In the genomic region with DNA sequence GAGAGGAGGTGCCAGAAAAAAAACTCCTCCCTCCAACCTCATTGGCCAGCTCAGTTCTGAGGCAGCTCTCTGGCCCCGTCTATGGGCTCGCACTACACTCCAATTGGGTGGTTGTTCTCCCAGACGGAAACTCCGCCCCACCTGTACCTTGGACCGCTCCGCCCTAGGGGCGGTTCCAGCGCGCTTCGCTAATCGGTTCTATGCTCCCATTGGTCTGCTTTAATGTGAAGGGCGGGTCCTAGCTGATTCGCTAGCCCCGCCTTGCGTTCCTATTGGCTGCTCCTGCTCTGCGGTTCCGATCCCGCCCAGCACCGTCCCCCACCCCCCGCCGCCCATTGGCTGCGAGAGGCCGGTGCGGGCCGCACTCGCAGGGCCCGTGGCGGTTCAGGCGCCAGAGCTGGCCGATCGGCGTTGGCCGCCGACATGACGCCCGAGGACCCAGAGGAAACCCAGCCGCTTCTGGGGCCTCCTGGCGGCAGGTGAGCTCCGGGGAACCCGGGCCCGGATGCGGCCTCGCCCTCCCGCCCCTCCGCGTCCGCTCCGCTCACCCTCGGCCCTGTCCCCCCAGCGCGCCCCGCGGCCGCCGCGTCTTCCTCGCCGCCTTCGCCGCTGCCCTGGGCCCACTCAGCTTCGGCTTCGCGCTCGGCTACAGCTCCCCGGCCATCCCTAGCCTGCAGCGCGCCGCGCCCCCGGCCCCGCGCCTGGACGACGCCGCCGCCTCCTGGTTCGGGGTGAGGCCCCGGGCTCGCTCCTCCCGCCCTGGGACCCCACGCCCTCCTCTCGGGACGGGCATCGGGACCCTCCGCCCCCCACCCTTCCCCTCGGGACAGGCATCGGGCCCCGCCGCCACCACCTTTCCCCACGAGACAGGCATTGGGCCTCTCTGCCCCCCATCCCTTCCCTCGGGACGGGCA, we compare ENCODE assay signal across 8 cellular contexts. TPM values are rescaled to one million over a fixed set of nuclear protein-coding genes. Genes with fewer than 3 reads are reported as not detected.
DNase-seq lines count a peak whose midpoint lies in the region; ATAC-seq and TF ChIP-seq lines count a peak whose summit lies in the region.

A gene with protein sequence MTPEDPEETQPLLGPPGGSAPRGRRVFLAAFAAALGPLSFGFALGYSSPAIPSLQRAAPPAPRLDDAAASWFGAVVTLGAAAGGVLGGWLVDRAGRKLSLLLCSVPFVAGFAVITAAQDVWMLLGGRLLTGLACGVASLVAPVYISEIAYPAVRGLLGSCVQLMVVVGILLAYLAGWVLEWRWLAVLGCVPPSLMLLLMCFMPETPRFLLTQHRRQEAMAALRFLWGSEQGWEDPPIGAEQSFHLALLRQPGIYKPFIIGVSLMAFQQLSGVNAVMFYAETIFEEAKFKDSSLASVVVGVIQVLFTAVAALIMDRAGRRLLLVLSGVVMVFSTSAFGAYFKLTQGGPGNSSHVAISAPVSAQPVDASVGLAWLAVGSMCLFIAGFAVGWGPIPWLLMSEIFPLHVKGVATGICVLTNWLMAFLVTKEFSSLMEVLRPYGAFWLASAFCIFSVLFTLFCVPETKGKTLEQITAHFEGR (plus strand): TSS at position 362 of the 914 bp plus-strand sequence. CDS start 62 bp downstream, at position 424.

- no peak for TF ChIP-seq EP300 in ovary (IDR thresholded peaks at IDR 0.05)

- peaks cover 26% of the 10 kb centered on the region for H3K4me1 Mint-ChIP-seq in HFFc6 (ENCODE audit: low read depth)

- no peaks in the 10 kb centered on the region for H3K9me3 Mint-ChIP-seq in HFFc6

- H3K36me3 Mint-ChIP-seq in HFFc6 (ENCODE audit: low read depth): no peaks in the 10 kb centered on the region

- H3K36me3 ChIP-seq in GM06990 (ENCODE audit: control insufficient read depth, insufficient read depth, low read length) (no peaks in the 10 kb centered on the region), adipocyte (ENCODE audit: control insufficient read depth, insufficient read depth, low read length, severe bottlenecking) (no peaks in the 10 kb centered on the region), ovary (no peaks in the 10 kb centered on the region), thymus (ENCODE audit: control insufficient read depth, insufficient read depth) (no peaks in the 10 kb centered on the region)

- peaks cover 4% of the 10 kb centered on the region for H3K27me3 Mint-ChIP-seq in HFFc6 (ENCODE audit: insufficient read depth)

- peak within 1 kb of the TSS; percentile 57 to 79 for H3K27ac ChIP-seq in ovary
- peak within 1 kb of the TSS; percentile 67 for H3K27ac ChIP-seq in thymus (ENCODE audit: low read depth)

- H3K4me3 ChIP-seq in GM06990 (replicated peaks; ENCODE audit: low read depth, low read length) (peak within 1 kb of the TSS; percentile 77), adipocyte (ENCODE audit: low read length) (peak within 1 kb of the TSS; percentile 22), ovary (peak within 1 kb of the TSS; percentile 69), thymus (ENCODE audit: low read length) (peak within 1 kb of the TSS; percentile 49)

- ATAC-seq in Right ventricle myocardium superior (ENCODE audit: poor library complexity): peak; percentile 96

- DNase-seq in GM06990 (ENCODE audit: extremely low read depth, insufficient read length) (peak; percentile 98), HFFc6 (peak; percentile 100), NCI-H1105 (lab: John Stamatoyannopoulos, UW) (peak; percentile 98), SW 1271 (lab: John Stamatoyannopoulos, UW) (peak; percentile 98 to 100), adipocyte (ENCODE audit: low read depth) (peak; percentile 100), Right ventricle myocardium superior (peak; percentile 98), ovary (peak; percentile 98 to 99 (median 99))

- H3K27ac Mint-ChIP-seq in HFFc6: no peak within 1 kb of the TSS; the same call in 1 of the 2 replicates

- no peaks in the 10 kb centered on the region for H3K9me3 ChIP-seq in adipocyte (ENCODE audit: control insufficient read depth, low read length)
- no peaks in the 10 kb centered on the region for H3K9me3 ChIP-seq in ovary
- peaks cover 1% of the 10 kb centered on the region for H3K9me3 ChIP-seq in thymus (ENCODE audit: control insufficient read depth)

- intact Hi-C loops in Right ventricle myocardium superior (cut with DNase I) (loop anchor here (10.0 kb wide), 1 partner anchor 172 kb away; no protein-coding TSS in a partner anchor), ovary (cut with DNase I) (loop anchor here in 1 of 4 donors (2.0 to 10.0 kb wide), 2 partner anchors 48 to 172 kb away; no protein-coding TSS in a partner anchor)

- TF ChIP-seq CTCF in GM06990 (IDR thresholded peaks at IDR 0.05; ENCODE audit: insufficient read depth, low read length, poor library complexity, severe bottlenecking) (no peak), HFFc6 (IDR thresholded peaks at IDR 0.05) (peak; percentile 61), ovary (IDR thresholded peaks at IDR 0.05) (peak in 2 of 3 donors; percentile 37 to 52)

- 0 to 1% (median 1%) methylated on average over 67 to 92 of the region's 92 CpGs for WGBS in ovary, 3 donors
- 3% methylated on average over 92 of the region's 92 CpGs for WGBS in thymus

- no peaks in the 10 kb centered on the region for H3K27me3 ChIP-seq in GM06990 (replicated peaks; ENCODE audit: control insufficient read depth, insufficient read depth, low read length)
- H3K27me3 ChIP-seq in adipocyte (replicated peaks; ENCODE audit: control insufficient read depth, insufficient read depth, low read length): peaks cover 75% of the 10 kb centered on the region
- H3K27me3 ChIP-seq in ovary: no peaks in the 10 kb centered on the region
- peaks cover 82% of the 10 kb centered on the region for H3K27me3 ChIP-seq in thymus (ENCODE audit: control insufficient read depth, insufficient read depth)

- no peaks in the 10 kb centered on the region for H3K4me1 ChIP-seq in adipocyte (ENCODE audit: control insufficient read depth, insufficient read depth, low read length)
- peaks cover 5% of the 10 kb centered on the region for H3K4me1 ChIP-seq in ovary (ENCODE audit: insufficient read depth)
- peaks cover 5% of the 10 kb centered on the region for H3K4me1 ChIP-seq in thymus (ENCODE audit: control insufficient read depth, insufficient read depth, low read length)

- TF ChIP-seq POLR2A in ovary (IDR thresholded peaks at IDR 0.05): peak; percentile 73

- peak within 1 kb of the TSS; percentile 83 for H3K4me3 Mint-ChIP-seq in HFFc6

- no peak within 1 kb of the TSS for H3K9ac ChIP-seq in adipocyte (ENCODE audit: low read length)

RNA-seq across cellular contexts. Expression of the gene that starts here (rescaled TPM):
- total RNA-seq in HFFc6 (2021; fragmentation: NEBNext Ultra II Directional; extraction: Animal tissue kit (Norgen Biotek cat#: 25700)): 10 to 100 TPM; 11.5 to 13.6 (median 12.5) TPM
- 16.6 TPM for total RNA-seq in Right ventricle myocardium superior
- total RNA-seq in ovary: 10 to 100 TPM in 6 of 7 donors, 1 to 10 TPM in 1; 9.4 to 21.2 (median 17.9) TPM
- polyA plus RNA-seq in ovary: 10 to 100 TPM in 1 of 2 donors, 1 to 10 TPM in 1; 6.2 to 17.2 TPM
- 7.8 TPM for polyA plus RNA-seq in thymus

Comparison
In these comparisons a context has a peak if more than half of its experiments do, and no peak if none do; other contexts are left out.
1. Peak in every context shown above with its lines: DNase-seq, ATAC-seq, H3K4me3 ChIP-seq and H3K27ac ChIP-seq.
2. H3K4me3 ChIP-seq: peak in every context shown above with its lines; median percentile 77 in GM06990; 69 in ovary; 49 in thymus; 22 in adipocyte.